26 cellular contexts compared by ENCODE assay signal in genomic region chr2:45043171-45043570, GRCh38. TPM values are rescaled to one million over a fixed set of nuclear protein-coding genes. Genes with fewer than 3 reads are reported as not detected.
DNase-seq lines count a peak whose midpoint lies in the region; ATAC-seq and TF ChIP-seq lines count a peak whose summit lies in the region.
"Had no signal": no experiment of that assay in that cellular context is flagged by ENCODE, and none has a peak within 500 bp of the region (broad histone marks: within the 10 kb centered on the region; RNA-seq: fewer than 3 reads in every experiment).

No MANE protein-coding gene starts in this region.

- 13 to 20% methylated on average over 4 to 6 of the region's 6 CpGs for WGBS in transverse colon (ENCODE audit: low coverage in 1 of 2), 2 donors
- 30 to 38% (median 32%) methylated on average over 5 to 6 of the region's 6 CpGs for WGBS in stomach, 5 donors

- no peak for TF ChIP-seq POLR2A in transverse colon (IDR thresholded peaks at IDR 0.05)
- no peak for TF ChIP-seq POLR2A in stomach (IDR thresholded peaks at IDR 0.05)

- peaks cover 12% of the 10 kb centered on the region for H3K27me3 ChIP-seq in transverse colon
- peaks cover 0 to 17% (median 4%) of the 10 kb centered on the region in 3 donors for H3K27me3 ChIP-seq in stomach
- H3K27me3 ChIP-seq: BLaER1 treated with 17β-estradiol and CSF1 and Interleukin-3, amounts not matched to agents 10 nM and 100 nM had no signal

- DNase-seq in NCI-H2227 treated with DMSO at 0.1 percent for 48 hours (lab: John Stamatoyannopoulos, UW) (peak; percentile 0), NCI-H2227 (lab: John Stamatoyannopoulos, UW; ENCODE audit: unreplicated experiment) (no peak), SW480 (ENCODE audit: low spot score) (peak; percentile 20), left colon (peak; percentile 56 to 64), transverse colon (peak; percentile 65), EL (no peak), stomach (no peak)
- DNase-seq: 8988T; CD8-positive, alpha-beta T cell; DMS153; HFFc6; KBM-7; MM.1S; NCI-H1048; NCI-H1417 treated with DMSO at 0.1 percent for 48 hours; NCI-H1930; NCI-H345; NCI-H524 treated with DMSO at 0.1 percent for 48 hours; PC-9; SHP77 treated with DMSO at 0.1 percent for 48 hours; T-cell had no signal

- H3K27ac ChIP-seq in transverse colon (no peak overlapping the region), stomach (no peak overlapping the region)
- H3K27ac ChIP-seq: BLaER1 treated with 17β-estradiol and CSF1 and Interleukin-3, amounts not matched to agents 10 nM and 100 nM; HL-60; PC-9; RWPE1; SK-N-MC had no signal

- H3K4me1 ChIP-seq in transverse colon: peaks cover 0 to 6% (median 0%) of the 10 kb centered on the region in 4 donors
- no peaks in the 10 kb centered on the region for H3K4me1 ChIP-seq in stomach

- H3K4me3 ChIP-seq in transverse colon (no peak overlapping the region), stomach (no peak overlapping the region)
- H3K4me3 ChIP-seq: BLaER1 treated with 17β-estradiol and CSF1 and Interleukin-3, amounts not matched to agents 10 nM and 100 nM; PC-9; SK-N-MC had no signal

- no peak for TF ChIP-seq CTCF in transverse colon (IDR thresholded peaks at IDR 0.05)
- TF ChIP-seq CTCF in stomach (IDR thresholded peaks at IDR 0.05): no peak

- intact Hi-C loops in left colon (cut with DNase I, micrococcal nuclease): no loop called here
- intact Hi-C loops in transverse colon (cut with DNase I; ENCODE audit: low total_unique reads): loop anchor here (10.0 kb wide), 1 partner anchor 1032 kb away; no protein-coding TSS in a partner anchor
- intact Hi-C loops in stomach (cut with DNase I; ENCODE audit: low total_unique reads): no loop called here

- in situ Hi-C loops in transverse colon (cut with MboI; ENCODE audit: low pct_ligation_motif_present in 1 of 4, low pct_unique_long_range_greater_than_20kb in 1 of 4, low sequenced_read_pairs in 3 of 4): no loop called here

- TF ChIP-seq EP300 in transverse colon (IDR thresholded peaks at IDR 0.05; ENCODE audit: low read depth) (no peak), stomach (IDR thresholded peaks at IDR 0.05) (no peak)

- ATAC-seq in left colon (peak; percentile 100), HG02759 (IDR thresholded peaks at IDR 0.05; ENCODE audit: unreplicated experiment) (no peak)
- ATAC-seq: CD8-positive, alpha-beta T cell; T-cell had no signal

- H3K9me3 ChIP-seq in transverse colon: no peaks in the 10 kb centered on the region
- no peaks in the 10 kb centered on the region for H3K9me3 ChIP-seq in stomach

- no peaks in the 10 kb centered on the region for H3K36me3 ChIP-seq in transverse colon
- no peaks in the 10 kb centered on the region for H3K36me3 ChIP-seq in stomach
- H3K36me3 ChIP-seq: BLaER1 treated with 17β-estradiol and CSF1 and Interleukin-3, amounts not matched to agents 10 nM and 100 nM had no signal

RNA-seq across cellular contexts. Expression of gene SIX2, which starts 33.9 kb away (rescaled TPM):
- not detected for total RNA-seq in left colon
- under 1 TPM in 2 of 4 donors, not detected in 2; 0.14 to 0.32 TPM for total RNA-seq in transverse colon
- 10 to 100 TPM in 2 of 5 donors, 1 to 10 TPM in 2, not detected in 1; 2.6 to 17.9 (median 11.0) TPM for total RNA-seq in stomach
- 1 to 10 TPM in 2 of 3 donors, under 1 TPM in 1; 0.20 to 7.5 (median 3.8) TPM for polyA plus RNA-seq in stomach
- total RNA-seq: CD8-positive, alpha-beta T cell; HFFc6; T-cell had no signal

Comparison
In these comparisons a context has a peak if more than half of its experiments do, and no peak if none do; other contexts are left out.
1. DNase-seq: peak in NCI-H2227 treated with DMSO at 0.1 percent for 48 hours (single experiment), SW480 (single experiment), left colon (2 of 2) and transverse colon (single experiment); none in NCI-H2227 (single experiment), EL (single experiment) and stomach (single experiment).